Comparison of ENCODE assay signal across 18 cellular contexts in the genomic region with DNA sequence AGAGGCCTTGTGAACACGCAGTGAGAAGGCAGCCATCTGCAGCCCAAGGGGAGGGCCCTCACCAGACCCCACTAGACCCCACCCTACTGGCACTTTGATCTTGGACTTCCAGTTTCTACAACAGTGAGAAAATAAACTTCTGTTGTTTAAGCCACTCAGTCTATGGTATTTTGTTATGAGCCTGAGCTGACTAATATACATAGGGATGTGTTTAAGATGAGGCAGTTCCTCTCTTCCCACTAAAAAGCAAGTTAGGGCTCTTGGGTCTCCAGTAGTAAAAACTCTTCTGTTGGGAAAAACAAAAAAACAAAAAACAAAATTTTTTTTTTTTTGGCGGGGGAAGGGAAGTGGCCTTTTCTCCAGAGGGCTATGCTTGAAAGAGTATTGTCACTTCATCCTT.
DNase-seq lines count a peak whose midpoint lies in the region; ATAC-seq and TF ChIP-seq lines count a peak whose summit lies in the region.
"Had no signal": no experiment of that assay in that cellular context is flagged by ENCODE, and none has a peak within 500 bp of the region (broad histone marks: within the 10 kb centered on the region; RNA-seq: fewer than 3 reads in every experiment).

No MANE protein-coding gene starts in this region.

- no peaks in the 10 kb centered on the region for H3F3A ChIP-seq in Loucy (ENCODE audit: low read depth)

- no peak for ATAC-seq in sciatic nerve
- ATAC-seq: CD8-positive, alpha-beta T cell; K562 had no signal

- no peaks in the 10 kb centered on the region for H3K79me2 ChIP-seq in Loucy (ENCODE audit: insufficient read depth, low read length)

- no peak overlapping the region for H3K4me2 ChIP-seq in Loucy (ENCODE audit: low read depth, low read length, poor library complexity, severe bottlenecking)
- H3K4me2 ChIP-seq: PC-9 had no signal

- no peak overlapping the region for H2AFZ ChIP-seq in Loucy (ENCODE audit: low read length)
- H2AFZ ChIP-seq: PC-9 had no signal

- H3K4me1 ChIP-seq in Loucy (ENCODE audit: insufficient read depth, low read length, poor library complexity, severe bottlenecking), result peaks cover 45% of the 10 kb centered on the region
- H3K4me1 ChIP-seq: BE2C, SJCRH30 had no signal

- H3K9me2 ChIP-seq in Loucy (replicated peaks; ENCODE audit: low read depth, low read length), result no peaks in the 10 kb centered on the region

- TF ChIP-seq CTCF in Loucy (conservative IDR thresholded peaks at IDR 0.05; ENCODE audit: low read length), result no peak
- no peak for TF ChIP-seq CTCF in fibroblast of the aortic adventitia (IDR thresholded peaks at IDR 0.05; ENCODE audit: insufficient read depth, low read length)

- H3K9me3 ChIP-seq in Loucy (ENCODE audit: insufficient read depth, low read depth, low read length), result no peaks in the 10 kb centered on the region
- H3K9me3 ChIP-seq: BE2C, SJCRH30 had no signal

- peak overlapping the region; percentile 2 for H3K9ac ChIP-seq in Loucy (ENCODE audit: low read depth, low read length, poor library complexity, severe bottlenecking)

- peak overlapping the region; percentile 81 for H3K27ac ChIP-seq in substantia nigra (ENCODE audit: low read depth, low read length, poor library complexity, severe bottlenecking)
- H3K27ac ChIP-seq: PC-9, SJCRH30 had no signal

- H3K27me3 ChIP-seq in Loucy (ENCODE audit: insufficient read depth, low read length, poor library complexity, severe bottlenecking), result no peaks in the 10 kb centered on the region
- H3K27me3 ChIP-seq: BE2C, SJCRH30 had no signal

- no peaks in the 10 kb centered on the region for H3K36me3 ChIP-seq in Loucy (ENCODE audit: insufficient read depth, low read length)
- H3K36me3 ChIP-seq: BE2C, SJCRH30 had no signal

- H3K4me3 ChIP-seq in Loucy (ENCODE audit: low read length, poor library complexity, severe bottlenecking), result no peak overlapping the region
- no peak overlapping the region for H3K4me3 ChIP-seq in fibroblast of the aortic adventitia (ENCODE audit: low read depth, low read length)
- H3K4me3 ChIP-seq: K562, PC-9, SJCRH30 had no signal

- intact Hi-C loops in sciatic nerve (cut with DNase I), result no loop called here

- H4K20me1 ChIP-seq in Loucy (ENCODE audit: insufficient read depth, low read length, poor library complexity, severe bottlenecking), result no peaks in the 10 kb centered on the region

- DNase-seq in EH (ENCODE audit: low read depth) (peak; percentile 57), fibroblast of the aortic adventitia (ENCODE audit: low read depth) (peak; percentile 14), substantia nigra (lab: John Stamatoyannopoulos, UW) (no peak), sciatic nerve (ENCODE audit: low spot score) (no peak), pons (ENCODE audit: low spot score) (no peak), MV-4-11 (lab: John Stamatoyannopoulos, UW) (no peak)
- DNase-seq: BE2C; CD8-positive, alpha-beta T cell; DND-41; NCI-H1048; NCI-H146; NCI-H2081; NCI-H510A; NCI-H774; PC-9; SJCRH30 had no signal

Comparison
In these comparisons a context has a peak if more than half of its experiments do, and no peak if none do; other contexts are left out.
1. DNase-seq: peak in EH (single experiment) and fibroblast of the aortic adventitia (single experiment); none in substantia nigra (0 of 49), sciatic nerve (single experiment), pons (single experiment) and MV-4-11 (single experiment).